In the genomic region with DNA sequence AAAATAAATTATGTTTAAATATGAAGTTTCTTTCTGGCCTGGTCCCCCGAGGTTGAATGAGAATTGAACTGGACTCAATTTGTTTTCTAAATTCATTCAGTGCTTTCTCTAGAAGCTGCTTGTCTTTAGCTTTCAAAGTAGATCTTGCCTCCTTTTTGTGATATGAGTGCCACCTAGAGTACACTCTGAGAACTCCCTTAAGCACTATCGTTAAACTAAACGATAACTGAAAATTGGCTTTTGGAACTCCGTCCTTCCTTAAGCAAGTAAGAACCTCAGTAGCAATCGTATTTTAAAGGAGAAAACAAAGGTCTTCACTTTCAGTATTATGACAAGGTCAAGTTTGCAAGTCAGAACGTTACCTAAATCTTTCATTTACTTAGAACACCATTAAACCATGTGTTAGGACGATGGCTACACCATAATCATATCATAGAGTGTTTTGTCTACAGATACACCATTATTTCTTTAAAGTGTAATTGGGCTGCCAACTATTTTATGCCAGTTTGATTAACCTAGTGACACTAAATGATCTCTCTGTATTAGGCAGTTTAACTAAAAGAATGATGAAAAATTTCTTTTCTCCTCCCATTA, we compare ENCODE assay signal across 8 cellular contexts.
A peak's percentile ranks its signal among the peaks of the same experiment; 100 is the strongest.
DNase-seq lines count a peak whose midpoint lies in the region; ATAC-seq, FAIRE-seq and TF ChIP-seq lines count a peak whose summit lies in the region.

No MANE protein-coding gene starts in this region.

- H2AK5ac ChIP-seq in IMR-90 (ENCODE audit: low read depth, low read length), result no peak overlapping the region

- H3K4me1 ChIP-seq in DND-41 (ENCODE audit: insufficient read depth, low read length) (no peaks in the 10 kb centered on the region), IMR-90 (ENCODE audit: control insufficient read depth, insufficient read depth, low read length) (no peaks in the 10 kb centered on the region), left lung (no peaks in the 10 kb centered on the region)

- no peak overlapping the region for H4K91ac ChIP-seq in IMR-90 (ENCODE audit: insufficient read depth, low read depth, low read length)

- H3K4me2 ChIP-seq in DND-41 (ENCODE audit: insufficient read depth, low read length), result no peak overlapping the region
- H3K4me2 ChIP-seq in IMR-90 (ENCODE audit: low read depth, low read length), result peak overlapping the region; percentile 77; the same call in 1 of the 2 replicates

- H2BK5ac ChIP-seq in IMR-90 (ENCODE audit: low read depth, low read length, poor library complexity, severe bottlenecking), result peak overlapping the region; percentile 25

- H3K23ac ChIP-seq in IMR-90 (ENCODE audit: low read depth, low read length), result no peak overlapping the region

- no peak overlapping the region for H3K14ac ChIP-seq in IMR-90 (replicated peaks; ENCODE audit: low read depth, low read length)

- no peak overlapping the region for H2BK20ac ChIP-seq in IMR-90 (ENCODE audit: low read depth, low read length)

- no peaks in the 10 kb centered on the region for H3K79me2 ChIP-seq in DND-41 (ENCODE audit: insufficient read depth, low read length)

- TF ChIP-seq CTCF in DND-41 (IDR thresholded peaks at IDR 0.05; ENCODE audit: borderline replicate concordance, extremely low read depth, low read length, poor library complexity, severe bottlenecking), result peak; percentile 85
- peak; percentile 87 for TF ChIP-seq CTCF in IMR-90 (conservative IDR thresholded peaks at IDR 0.05; ENCODE audit: low read depth, low read length)
- peak; percentile 77 for TF ChIP-seq CTCF in bronchial epithelial cell (IDR thresholded peaks at IDR 0.05; ENCODE audit: insufficient read depth, low read length, severe bottlenecking)
- peak; percentile 58 to 73 for TF ChIP-seq CTCF in left lung (IDR thresholded peaks at IDR 0.05)

- no peaks in the 10 kb centered on the region for H3K9me1 ChIP-seq in IMR-90 (ENCODE audit: insufficient read depth, low read length)

- no peak for FAIRE-seq in bronchial epithelial cell (lab: Jason Lieb, UNC)

- H3K79me1 ChIP-seq in IMR-90 (ENCODE audit: low read depth in 1 of 2, low read length in 2 of 2), result no peaks in the 10 kb centered on the region

- H2BK120ac ChIP-seq in IMR-90 (ENCODE audit: low read depth, low read length), result no peak overlapping the region

- H3K18ac ChIP-seq in IMR-90 (ENCODE audit: low read depth, low read length), result no peak overlapping the region

- H2BK15ac ChIP-seq in IMR-90 (ENCODE audit: low read depth, low read length), result no peak overlapping the region

- TF ChIP-seq RAD21 in IMR-90 (IDR thresholded peaks at IDR 0.05; ENCODE audit: low read length), result peak; percentile 92

- H3K4me3 ChIP-seq in DND-41 (ENCODE audit: low read depth in 1 of 2, low read length in 2 of 2) (no peak overlapping the region), IMR-90 (ENCODE audit: insufficient read depth, low read depth, low read length) (no peak overlapping the region), bronchial epithelial cell (ENCODE audit: low read depth, low read length) (no peak overlapping the region), left lung (no peak overlapping the region)

- H3K9ac ChIP-seq in DND-41 (ENCODE audit: low read depth, low read length), result no peak overlapping the region
- H3K9ac ChIP-seq in IMR-90 (ENCODE audit: low read depth, low read length), result no peak overlapping the region

- H3K36me3 ChIP-seq in DND-41 (ENCODE audit: insufficient read depth, low read length) (no peaks in the 10 kb centered on the region), IMR-90 (ENCODE audit: control insufficient read depth, insufficient read depth, low read length) (no peaks in the 10 kb centered on the region), bronchial epithelial cell (ENCODE audit: control insufficient read depth, insufficient read depth, low read length) (no peaks in the 10 kb centered on the region), left lung (no peaks in the 10 kb centered on the region)

- TF ChIP-seq POLR2A in IMR-90 (IDR thresholded peaks at IDR 0.05; ENCODE audit: low read depth, low read length), result peak; percentile 33; the same call in 1 of the 2 replicates

- BruUV-seq in IMR-90 (replicated peaks; lab: Mats Ljungman, UMichigan), result no TSS peak

- ATAC-seq in DND-41 (ENCODE audit: insufficient read depth, low read depth) (peak; percentile 80), GM19468 (IDR thresholded peaks at IDR 0.05; ENCODE audit: extremely low read depth, unreplicated experiment) (peak; percentile 48), IMR-90 (ENCODE audit: low read depth) (peak; percentile 95), left lung (peak; percentile 89)

- CTCF ChIA-PET in IMR-90 (lab: Yijun Ruan, JAX), result interaction anchor here (0.5 to 2.2 kb wide), 16 partner anchors 10 to 244 kb away, joined by 3 to 30 read pairs (median 4); no protein-coding TSS in a partner anchor

- no peak overlapping the region for H3K4ac ChIP-seq in IMR-90 (ENCODE audit: low read depth, low read length)

- no peak overlapping the region for H4K5ac ChIP-seq in IMR-90 (ENCODE audit: low read depth, low read length)

- H3K27ac ChIP-seq in DND-41 (ENCODE audit: low read length) (no peak overlapping the region), IMR-90 (ENCODE audit: insufficient read depth, low read length) (no peak overlapping the region), left lung (no peak overlapping the region)

- H4K20me1 ChIP-seq in DND-41 (ENCODE audit: insufficient read depth, low read length), result no peaks in the 10 kb centered on the region
- no peaks in the 10 kb centered on the region for H4K20me1 ChIP-seq in IMR-90 (ENCODE audit: insufficient read depth, low read length)

- H2AFZ ChIP-seq in DND-41 (ENCODE audit: low read depth, low read length), result no peak overlapping the region
- H2AFZ ChIP-seq in IMR-90 (replicated peaks; ENCODE audit: low read length, poor library complexity), result no peak overlapping the region

- POLR2A ChIA-PET in IMR-90 (lab: Charles Lee; ENCODE audit: unreplicated experiment), result interaction anchor here (0.5 kb wide), 1 partner anchor 1149 kb away, joined by 4 read pairs; no protein-coding TSS in a partner anchor

- intact Hi-C loops in IMR-90 (cut with micrococcal nuclease) (loop anchor here (1.0 to 2.0 kb wide), 6 partner anchors 204 to 830 kb away; no protein-coding TSS in a partner anchor), left lung (cut with DNase I) (loop anchor here in 1 of 2 donors (10.0 kb wide), 2 partner anchors 202 to 672 kb away; no protein-coding TSS in a partner anchor)

- WGBS in IMR-90 (ENCODE audit: extremely low coverage in 2 of 2, insufficient read length in 1 of 2), 2 experiments, result no CpG with 5 or more reads among the region's 7 CpGs

- dilution Hi-C loops in IMR-90 (cut with HindIII; ENCODE audit: low sequenced_read_pairs, unreplicated experiment), result loop anchor here (25.0 kb wide), 1 partner anchor 215 kb away; no protein-coding TSS in a partner anchor

- H2AK9ac ChIP-seq in IMR-90 (replicated peaks; ENCODE audit: low read depth, low read length, poor library complexity), result no peak overlapping the region

- peak; percentile 21 for DNase-seq in DND-41
- DNase-seq in IMR-90, result peak; percentile 72
- peak; percentile 41 for DNase-seq in NOMO-1 treated with DMSO at 0.1 percent for 48 hours (lab: John Stamatoyannopoulos, UW; ENCODE audit: unreplicated experiment)
- DNase-seq in bronchial epithelial cell (ENCODE audit: low read depth), result peak; percentile 62
- DNase-seq in left lung, result no peak
- no peak for DNase-seq in ecto neural progenitor cell (ENCODE audit: low spot score)
- no peak for DNase-seq in activated CD4-positive, alpha-beta T cell treated with anti-CD3 and anti-CD28 coated beads, Interleukin-2, amount 50 U/mL, for 1 hour

- no peak overlapping the region for H4K8ac ChIP-seq in IMR-90 (ENCODE audit: low read depth in 2 of 2, low read length in 2 of 2)

- in situ Hi-C loops in IMR-90 (cut with MboI; ENCODE audit: low sequenced_read_pairs), result loop anchor here (5.0 to 10.0 kb wide), 2 partner anchors 222 to 670 kb away; no protein-coding TSS in a partner anchor

- H3K9me3 ChIP-seq in DND-41 (ENCODE audit: insufficient read depth, low read length, severe bottlenecking) (no peaks in the 10 kb centered on the region), IMR-90 (ENCODE audit: control insufficient read depth, insufficient read depth, low read length) (no peaks in the 10 kb centered on the region), left lung (no peaks in the 10 kb centered on the region)

- peaks cover 28% of the 10 kb centered on the region for H3K27me3 ChIP-seq in DND-41 (ENCODE audit: insufficient read depth, low read length, poor library complexity)
- H3K27me3 ChIP-seq in IMR-90 (ENCODE audit: control insufficient read depth, insufficient read depth, low read length), result peaks cover 1% of the 10 kb centered on the region; the same call in 1 of the 2 replicates
- peaks cover 3% of the 10 kb centered on the region for H3K27me3 ChIP-seq in bronchial epithelial cell (ENCODE audit: control insufficient read depth, insufficient read depth, low read length)
- H3K27me3 ChIP-seq in left lung, result peaks cover 0 to 23% of the 10 kb centered on the region in 2 donors

- H3K56ac ChIP-seq in IMR-90 (ENCODE audit: extremely low read depth, insufficient read depth, low read length), result no peak overlapping the region

TF ChIP-seq in IMR-90, 13 proteins besides CTCF, POLR2A, EP300 and RAD21:
- TF ChIP-seq RFX5 (IDR thresholded peaks at IDR 0.05; ENCODE audit: low read depth, low read length) (no peak), MXI1 (IDR thresholded peaks at IDR 0.05; ENCODE audit: borderline replicate concordance, low read depth, low read length) (no peak), RCOR1 (IDR thresholded peaks at IDR 0.05; ENCODE audit: insufficient replicate concordance, low read length) (no peak), CHD1 (IDR thresholded peaks at IDR 0.05; ENCODE audit: low read depth, low read length) (no peak), SMC3 (IDR thresholded peaks at IDR 0.05; ENCODE audit: low read depth, low read length) (peak; percentile 94), NFE2L2 (IDR thresholded peaks at IDR 0.05; ENCODE audit: low read depth, low read length) (no peak)

Comparison
In these comparisons a context has a peak if more than half of its experiments do, and no peak if none do; other contexts are left out.
1. DNase-seq: peak in DND-41 (single experiment), IMR-90 (single experiment), NOMO-1 treated with DMSO at 0.1 percent for 48 hours (single experiment) and bronchial epithelial cell (single experiment); none in left lung (0 of 2), ecto neural progenitor cell (single experiment) and activated CD4-positive, alpha-beta T cell treated with anti-CD3 and anti-CD28 coated beads, Interleukin-2, amount 50 U/mL, for 1 hour (single experiment).
2. Peak in every context shown above with its lines, with median percentiles within 50 percentile points of each other: ATAC-seq and CTCF ChIP-seq.